In the genomic region with DNA sequence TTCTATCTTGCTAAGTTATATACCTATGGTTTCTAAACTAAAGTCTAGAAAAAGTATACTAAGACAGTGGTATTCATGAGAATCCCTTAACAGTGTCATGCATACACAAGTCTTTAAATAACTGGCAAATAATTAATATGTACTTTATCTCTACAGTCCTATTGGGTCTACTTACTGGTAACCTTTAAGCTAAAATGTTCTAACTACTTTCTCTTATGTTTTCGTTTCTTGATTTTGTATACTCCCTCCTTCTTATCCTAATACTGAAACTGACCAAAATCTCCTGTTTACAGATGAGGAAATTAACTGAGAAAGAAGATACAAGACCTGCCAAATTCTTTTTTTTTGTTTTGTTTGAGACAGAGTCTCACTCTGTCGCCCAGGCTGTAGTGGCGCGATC, we compare ENCODE assay signal across 35 cellular contexts.
"Had no signal": no experiment of that assay in that cellular context is flagged by ENCODE, and none has a peak within 500 bp of the region (broad histone marks: within the 10 kb centered on the region; RNA-seq: fewer than 3 reads in every experiment).

No MANE protein-coding gene starts in this region.

- ATAC-seq: activated naive CD8-positive, alpha-beta T cell treated with anti-CD3 and anti-CD28 coated beads, Interleukin-2, amount 50 U/mL, for 24 hours; body of pancreas; effector memory CD8-positive, alpha-beta T cell; foreskin keratinocyte; gastrocnemius medialis; heart left ventricle; T-helper 17 cell; WTC11 had no signal

- H3K36me3 ChIP-seq: adrenal gland had no signal

- H3K27me3 Mint-ChIP-seq: activated CD4-positive, alpha-beta memory T cell treated with anti-CD3 and anti-CD28 coated beads, Interleukin-2, amount 10 ng/mL, durations not matched to agents 7 days and 5 days; activated CD4-positive, alpha-beta T cell treated with anti-CD3 and anti-CD28 coated beads, Interleukin-2, amount 10 ng/mL, durations not matched to agents 7 days and 5 days; activated naive CD4-positive, alpha-beta T cell treated with anti-CD3 and anti-CD28 coated beads, Interleukin-2, amount 50 U/mL, for 24 hours; activated naive CD8-positive, alpha-beta T cell treated with anti-CD3 and anti-CD28 coated beads for 36 hours; activated naive CD8-positive, alpha-beta T cell treated with anti-CD3 and anti-CD28 coated beads, Interleukin-2, amount 50 U/mL, for 24 hours; effector memory CD8-positive, alpha-beta T cell; T-helper 17 cell had no signal

- H3K4me3 ChIP-seq: adrenal gland, body of pancreas, esophagus muscularis mucosa, gastrocnemius medialis, heart left ventricle had no signal

- FAIRE-seq: colon had no signal

- H3K27ac Mint-ChIP-seq: activated CD4-positive, alpha-beta memory T cell treated with anti-CD3 and anti-CD28 coated beads, Interleukin-2, amount 10 ng/mL, durations not matched to agents 7 days and 5 days; activated CD4-positive, alpha-beta T cell treated with anti-CD3 and anti-CD28 coated beads, Interleukin-2, amount 10 ng/mL, durations not matched to agents 7 days and 5 days; activated naive CD4-positive, alpha-beta T cell treated with anti-CD3 and anti-CD28 coated beads for 36 hours; activated naive CD4-positive, alpha-beta T cell treated with anti-CD3 and anti-CD28 coated beads, Interleukin-2, amount 50 U/mL, for 24 hours; activated naive CD8-positive, alpha-beta T cell treated with anti-CD3 and anti-CD28 coated beads for 36 hours; activated naive CD8-positive, alpha-beta T cell treated with anti-CD3 and anti-CD28 coated beads, Interleukin-2, amount 50 U/mL, for 24 hours; activated T-helper 1 cell treated with anti-CD3 and anti-CD28 coated beads, Interleukin-12 subunit alpha, Interleukin-12 subunit beta, Interleukin-2, Interleukin-4 antibody, amounts not matched to agents 30 ng/mL and 10 ng/mL and 1 ng/mL, durations not matched to agents 14 hours and 24 hours and 36 hours; activated T-helper 2 cell treated with anti-CD3 and anti-CD28 coated beads, Interferon-gamma antibody, Interleukin-2, Interleukin-4, amounts not matched to agents 10 μg/mL and 5 μg/mL and 100 μg/mL, durations not matched to agents 14 hours and 24 hours and 36 hours; effector memory CD8-positive, alpha-beta T cell; T-helper 17 cell; T-helper 2 cell treated with Interferon-gamma antibody and Interleukin-4, amounts not matched to agents 5 μg/mL and 100 μg/mL, for 36 hours; WTC11 had no signal

- H3K4me1 ChIP-seq: adrenal gland, body of pancreas, esophagus muscularis mucosa, foreskin keratinocyte, gastrocnemius medialis, heart left ventricle had no signal

- H3K4me3 Mint-ChIP-seq: activated CD4-positive, alpha-beta memory T cell treated with anti-CD3 and anti-CD28 coated beads, Interleukin-2, amount 10 ng/mL, durations not matched to agents 7 days and 5 days; activated CD4-positive, alpha-beta T cell treated with anti-CD3 and anti-CD28 coated beads, Interleukin-2, amount 10 ng/mL, durations not matched to agents 7 days and 5 days; activated naive CD4-positive, alpha-beta T cell treated with anti-CD3 and anti-CD28 coated beads for 36 hours; activated naive CD4-positive, alpha-beta T cell treated with anti-CD3 and anti-CD28 coated beads, Interleukin-2, amount 50 U/mL, for 24 hours; activated naive CD8-positive, alpha-beta T cell treated with anti-CD3 and anti-CD28 coated beads for 36 hours; activated naive CD8-positive, alpha-beta T cell treated with anti-CD3 and anti-CD28 coated beads, Interleukin-2, amount 50 U/mL, for 24 hours; activated T-helper 1 cell treated with anti-CD3 and anti-CD28 coated beads, Interleukin-12 subunit alpha, Interleukin-12 subunit beta, Interleukin-2, Interleukin-4 antibody, amounts not matched to agents 30 ng/mL and 10 ng/mL and 1 ng/mL, durations not matched to agents 14 hours and 24 hours and 36 hours; effector memory CD8-positive, alpha-beta T cell; T-helper 17 cell; T-helper 2 cell treated with Interferon-gamma antibody and Interleukin-4, amounts not matched to agents 5 μg/mL and 100 μg/mL, for 36 hours; WTC11 had no signal

- H3K9me3 ChIP-seq: adrenal gland, body of pancreas, esophagus muscularis mucosa, gastrocnemius medialis, heart left ventricle had no signal

- H3K4me1 Mint-ChIP-seq: activated naive CD4-positive, alpha-beta T cell treated with anti-CD3 and anti-CD28 coated beads, Interleukin-2, amount 50 U/mL, for 24 hours; activated naive CD8-positive, alpha-beta T cell treated with anti-CD3 and anti-CD28 coated beads, Interleukin-2, amount 50 U/mL, for 24 hours; T-helper 17 cell; WTC11 had no signal

- H3K27ac ChIP-seq: adrenal gland, body of pancreas, esophagus muscularis mucosa, foreskin keratinocyte, gastrocnemius medialis, heart left ventricle, VCaP had no signal

- DNase-seq: activated CD4-positive, alpha-beta memory T cell treated with anti-CD3 and anti-CD28 coated beads, Interleukin-2, amount 10 ng/mL, durations not matched to agents 7 days and 5 days; activated CD4-positive, alpha-beta T cell treated with anti-CD3 and anti-CD28 coated beads for 1 hour; activated CD4-positive, alpha-beta T cell treated with anti-CD3 and anti-CD28 coated beads for 4 hours; activated CD4-positive, alpha-beta T cell treated with anti-CD3 and anti-CD28 coated beads, Interleukin-2, amount 10 ng/mL, durations not matched to agents 7 days and 5 days; activated CD4-positive, alpha-beta T cell treated with anti-CD3 and anti-CD28 coated beads, Interleukin-2, amount 50 U/mL, for 4 hours; activated effector memory CD4-positive, alpha-beta T cell treated with anti-CD3 and anti-CD28 coated beads, Interleukin-2, amount 50 U/mL, for 16 hours; activated naive CD4-positive, alpha-beta T cell treated with anti-CD3 and anti-CD28 coated beads for 36 hours; activated naive CD8-positive, alpha-beta T cell treated with anti-CD3 and anti-CD28 coated beads for 36 hours; activated naive CD8-positive, alpha-beta T cell treated with anti-CD3 and anti-CD28 coated beads, Interleukin-2, amount 50 U/mL, for 24 hours; activated T-cell treated with anti-CD3 and anti-CD28 coated beads, Interleukin-2, amount 50 U/mL, for 1 hour; activated T-cell treated with anti-CD3 and anti-CD28 coated beads, Interleukin-2, amount 50 U/mL, for 48 hours; adrenal gland; amygdala; aorta; body of pancreas; caudate nucleus; cortex of kidney; dermis blood vessel endothelial cell; effector CD4-positive, alpha-beta T cell; effector memory CD8-positive, alpha-beta T cell; erythroblast; foreskin keratinocyte; gastrocnemius medialis; glutamatergic neuron; heart left ventricle; T-helper 17 cell; T1000 had no signal

- H3K27me3 ChIP-seq: adrenal gland, body of pancreas, esophagus muscularis mucosa, foreskin keratinocyte, gastrocnemius medialis, heart left ventricle had no signal

- H3K9me3 Mint-ChIP-seq: activated CD4-positive, alpha-beta memory T cell treated with anti-CD3 and anti-CD28 coated beads, Interleukin-2, amount 10 ng/mL, durations not matched to agents 7 days and 5 days; activated CD4-positive, alpha-beta T cell treated with anti-CD3 and anti-CD28 coated beads, Interleukin-2, amount 10 ng/mL, durations not matched to agents 7 days and 5 days; activated naive CD4-positive, alpha-beta T cell treated with anti-CD3 and anti-CD28 coated beads for 36 hours; activated naive CD4-positive, alpha-beta T cell treated with anti-CD3 and anti-CD28 coated beads, Interleukin-2, amount 50 U/mL, for 24 hours; activated naive CD8-positive, alpha-beta T cell treated with anti-CD3 and anti-CD28 coated beads for 36 hours; activated naive CD8-positive, alpha-beta T cell treated with anti-CD3 and anti-CD28 coated beads, Interleukin-2, amount 50 U/mL, for 24 hours; activated T-helper 1 cell treated with anti-CD3 and anti-CD28 coated beads, Interleukin-12 subunit alpha, Interleukin-12 subunit beta, Interleukin-2, Interleukin-4 antibody, amounts not matched to agents 30 ng/mL and 10 ng/mL and 1 ng/mL, durations not matched to agents 14 hours and 24 hours and 36 hours; activated T-helper 2 cell treated with anti-CD3 and anti-CD28 coated beads, Interferon-gamma antibody, Interleukin-2, Interleukin-4, amounts not matched to agents 10 μg/mL and 5 μg/mL and 100 μg/mL, durations not matched to agents 14 hours and 24 hours and 36 hours; effector memory CD8-positive, alpha-beta T cell; T-helper 2 cell treated with Interferon-gamma antibody and Interleukin-4, amounts not matched to agents 5 μg/mL and 100 μg/mL, for 36 hours; WTC11 had no signal
